ENCODE assay signal across 7 cellular contexts in genomic region chr6:9373308-9373707, GRCh38.
"Had no signal": no experiment of that assay in that cellular context is flagged by ENCODE, and none has a peak within 500 bp of the region (broad histone marks: within the 10 kb centered on the region; RNA-seq: fewer than 3 reads in every experiment).

No MANE protein-coding gene starts in this region.

- DNase-seq: IMR-90, KBM-7, KG1 had no signal

- H3K9ac ChIP-seq: KMS-11 had no signal

- H3K27ac Mint-ChIP-seq: IgD-negative memory B cell had no signal

- FAIRE-seq: HTR-8/SVneo had no signal

- H3K4me1 Mint-ChIP-seq: IgD-negative memory B cell had no signal

- H3K4me2 ChIP-seq: KMS-11 had no signal

- H3K27ac ChIP-seq: HL-60, KMS-11 had no signal

- H3K27me3 Mint-ChIP-seq: IgD-negative memory B cell had no signal

- H3K36me3 Mint-ChIP-seq: IgD-negative memory B cell had no signal

- H3K4me3 Mint-ChIP-seq: IgD-negative memory B cell had no signal
